Comparison of ENCODE assay signal across 29 cellular contexts in the genomic region with DNA sequence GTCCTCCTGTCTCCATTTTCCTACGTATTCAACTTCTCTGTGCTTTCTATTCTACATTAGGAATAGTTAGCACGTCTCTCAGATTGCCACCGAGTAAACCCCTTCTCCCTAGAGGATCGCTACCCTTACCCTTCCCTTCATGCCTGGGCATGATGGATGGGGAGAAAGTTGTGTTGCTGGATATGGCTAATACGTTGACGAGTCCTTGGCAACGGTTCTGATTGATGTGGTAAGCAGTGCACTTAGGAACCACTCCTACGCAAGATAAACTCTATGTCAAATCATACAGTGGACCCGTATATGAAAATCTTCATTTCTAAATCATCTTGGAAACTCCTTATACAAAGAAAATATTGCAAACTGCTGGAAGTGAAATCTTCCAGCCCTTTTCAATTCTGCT.
"Had no signal": no experiment of that assay in that cellular context is flagged by ENCODE, and none has a peak within 500 bp of the region (broad histone marks: within the 10 kb centered on the region; RNA-seq: fewer than 3 reads in every experiment).

No MANE protein-coding gene starts in this region.

- H3K27ac ChIP-seq: cardiac muscle cell, foreskin keratinocyte, heart right ventricle, left lung, lower lobe of right lung, pancreas, prostate gland, skin epidermis, testis, transverse colon had no signal

- H3K36me3 Mint-ChIP-seq: activated CD8-positive, alpha-beta memory T cell treated with anti-CD3 and anti-CD28 coated beads, Interleukin-2, amount 10 ng/mL, durations not matched to agents 7 days and 5 days; activated naive CD4-positive, alpha-beta T cell treated with anti-CD3 and anti-CD28 coated beads, Interleukin-2, amount 50 U/mL, for 24 hours had no signal

- H3K36me3 ChIP-seq: cardiac muscle cell, heart right ventricle, left lung, lower lobe of right lung, pancreas, prostate gland, transverse colon had no signal

- H3K27ac Mint-ChIP-seq: activated CD4-positive, alpha-beta T cell treated with anti-CD3 and anti-CD28 coated beads, Interleukin-2, amount 10 ng/mL, durations not matched to agents 7 days and 5 days; activated CD8-positive, alpha-beta memory T cell treated with anti-CD3 and anti-CD28 coated beads, Interleukin-2, amount 10 ng/mL, durations not matched to agents 7 days and 5 days; activated CD8-positive, alpha-beta T cell treated with anti-CD3 and anti-CD28 coated beads, Interleukin-2, amount 10 ng/mL, durations not matched to agents 7 days and 5 days; activated naive CD4-positive, alpha-beta T cell treated with anti-CD3 and anti-CD28 coated beads, Interleukin-2, amount 50 U/mL, for 24 hours; activated naive CD8-positive, alpha-beta T cell treated with anti-CD3 and anti-CD28 coated beads, Interleukin-2, amount 50 U/mL, for 24 hours; activated T-helper 2 cell treated with anti-CD3 and anti-CD28 coated beads, Interferon-gamma antibody, Interleukin-2, Interleukin-4, amounts not matched to agents 10 μg/mL and 5 μg/mL and 100 μg/mL, durations not matched to agents 14 hours and 24 hours and 36 hours; effector memory CD8-positive, alpha-beta T cell; natural killer cell treated with Interleukin-12 subunit alpha and Interleukin-12 subunit beta and Interleukin-15 and Interleukin-18, amount 100 ng/mL, for 72 hours; T-helper 1 cell treated with Interleukin-12 subunit alpha and Interleukin-12 subunit beta and Interleukin-4 antibody, amounts not matched to agents 30 μg/mL and 1 μg/mL, for 36 hours had no signal

- H3K4me1 ChIP-seq: foreskin keratinocyte, heart right ventricle, left lung, lower lobe of right lung, pancreas, prostate gland, testis, transverse colon had no signal

- ATAC-seq: activated CD8-positive, alpha-beta memory T cell treated with anti-CD3 and anti-CD28 coated beads, Interleukin-2, amount 10 ng/mL, durations not matched to agents 7 days and 5 days; activated CD8-positive, alpha-beta T cell treated with anti-CD3 and anti-CD28 coated beads, Interleukin-2, amount 10 ng/mL, durations not matched to agents 7 days and 5 days; activated naive CD8-positive, alpha-beta T cell treated with anti-CD3 and anti-CD28 coated beads, Interleukin-2, amount 50 U/mL, for 24 hours; effector memory CD8-positive, alpha-beta T cell; foreskin keratinocyte; heart right ventricle; left lung; lower lobe of right lung; natural killer cell treated with Interleukin-12 subunit alpha and Interleukin-12 subunit beta and Interleukin-15 and Interleukin-18, amount 100 ng/mL, for 72 hours; pancreas; sciatic nerve; stimulated activated naive CD8-positive, alpha-beta T cell treated with anti-CD3 and anti-CD28 coated beads, Interleukin-15, Interleukin-2, amounts not matched to agents 100 U/mL and 50 U/mL, for 24 hours had no signal

- H3K9me3 ChIP-seq: lower lobe of right lung, pancreas, prostate gland, testis, transverse colon had no signal

- H3K27me3 Mint-ChIP-seq: activated CD4-positive, alpha-beta T cell treated with anti-CD3 and anti-CD28 coated beads, Interleukin-2, amount 10 ng/mL, durations not matched to agents 7 days and 5 days; activated CD8-positive, alpha-beta memory T cell treated with anti-CD3 and anti-CD28 coated beads, Interleukin-2, amount 10 ng/mL, durations not matched to agents 7 days and 5 days; activated naive CD4-positive, alpha-beta T cell treated with anti-CD3 and anti-CD28 coated beads, Interleukin-2, amount 50 U/mL, for 24 hours; activated naive CD8-positive, alpha-beta T cell treated with anti-CD3 and anti-CD28 coated beads, Interleukin-2, amount 50 U/mL, for 24 hours; effector memory CD8-positive, alpha-beta T cell; natural killer cell treated with Interleukin-12 subunit alpha and Interleukin-12 subunit beta and Interleukin-15 and Interleukin-18, amount 100 ng/mL, for 72 hours had no signal

- H3K4me3 Mint-ChIP-seq: activated CD4-positive, alpha-beta T cell treated with anti-CD3 and anti-CD28 coated beads, Interleukin-2, amount 10 ng/mL, durations not matched to agents 7 days and 5 days; activated CD8-positive, alpha-beta memory T cell treated with anti-CD3 and anti-CD28 coated beads, Interleukin-2, amount 10 ng/mL, durations not matched to agents 7 days and 5 days; activated CD8-positive, alpha-beta T cell treated with anti-CD3 and anti-CD28 coated beads, Interleukin-2, amount 10 ng/mL, durations not matched to agents 7 days and 5 days; activated naive CD4-positive, alpha-beta T cell treated with anti-CD3 and anti-CD28 coated beads, Interleukin-2, amount 50 U/mL, for 24 hours; activated naive CD8-positive, alpha-beta T cell treated with anti-CD3 and anti-CD28 coated beads, Interleukin-2, amount 50 U/mL, for 24 hours; effector memory CD8-positive, alpha-beta T cell; natural killer cell treated with Interleukin-12 subunit alpha and Interleukin-12 subunit beta and Interleukin-15 and Interleukin-18, amount 100 ng/mL, for 72 hours; T-helper 1 cell treated with Interleukin-12 subunit alpha and Interleukin-12 subunit beta and Interleukin-4 antibody, amounts not matched to agents 30 μg/mL and 1 μg/mL, for 36 hours had no signal

- H3K4me1 Mint-ChIP-seq: activated CD4-positive, alpha-beta T cell treated with anti-CD3 and anti-CD28 coated beads, Interleukin-2, amount 10 ng/mL, durations not matched to agents 7 days and 5 days; activated CD8-positive, alpha-beta memory T cell treated with anti-CD3 and anti-CD28 coated beads, Interleukin-2, amount 10 ng/mL, durations not matched to agents 7 days and 5 days; activated naive CD4-positive, alpha-beta T cell treated with anti-CD3 and anti-CD28 coated beads, Interleukin-2, amount 50 U/mL, for 24 hours; activated naive CD8-positive, alpha-beta T cell treated with anti-CD3 and anti-CD28 coated beads, Interleukin-2, amount 50 U/mL, for 24 hours had no signal

- H3K9me3 Mint-ChIP-seq: T-helper 1 cell treated with Interleukin-12 subunit alpha and Interleukin-12 subunit beta and Interleukin-4 antibody, amounts not matched to agents 30 μg/mL and 1 μg/mL, for 36 hours had no signal

- DNase-seq: activated CD4-positive, alpha-beta T cell treated with anti-CD3 and anti-CD28 coated beads, Interleukin-2, amount 10 ng/mL, durations not matched to agents 7 days and 5 days; activated CD4-positive, CD25-positive, alpha-beta regulatory T cell treated with anti-CD3 and anti-CD28 coated beads, Interleukin-2, amount 50 U/mL, for 72 hours; activated CD8-positive, alpha-beta memory T cell treated with anti-CD3 and anti-CD28 coated beads, Interleukin-2, amount 10 ng/mL, durations not matched to agents 7 days and 5 days; activated CD8-positive, alpha-beta T cell treated with anti-CD3 and anti-CD28 coated beads, Interleukin-2, amount 10 ng/mL, durations not matched to agents 7 days and 5 days; activated naive CD8-positive, alpha-beta T cell treated with anti-CD3 and anti-CD28 coated beads, Interleukin-2, amount 50 U/mL, for 24 hours; activated T-cell treated with anti-CD3 and anti-CD28 coated beads, Interleukin-2, amount 50 U/mL, for 48 hours; cortex of kidney; effector memory CD8-positive, alpha-beta T cell; heart right ventricle; left lung; lower lobe of right lung; mesendoderm; pancreas; retina; stimulated activated CD4-positive, alpha-beta T cell treated with anti-CD3 and anti-CD28 coated beads, Interleukin-12 subunit alpha, Interleukin-12 subunit beta, amount 100 ng/mL, for 4 hours; stimulated activated CD4-positive, alpha-beta T cell treated with anti-CD3 and anti-CD28 coated beads, Interleukin-4, amount 100 ng/mL, for 1 hour; stimulated activated naive CD8-positive, alpha-beta T cell treated with anti-CD3 and anti-CD28 coated beads, Interleukin-15, Interleukin-2, amounts not matched to agents 100 U/mL and 50 U/mL, for 24 hours; T1000; testis; transverse colon had no signal

- H3K27me3 ChIP-seq: cardiac muscle cell, foreskin keratinocyte, heart right ventricle, left lung, pancreas, testis, transverse colon had no signal

- H3K4me3 ChIP-seq: cardiac muscle cell, heart right ventricle, left lung, lower lobe of right lung, pancreas, prostate gland, skin epidermis, testis, transverse colon had no signal

- FAIRE-seq: pancreas had no signal
